ENCODE assay signal across 10 cellular contexts in genomic region chr14:61512026-61512425, GRCh38.
A peak's percentile ranks its signal among the peaks of the same experiment; 100 is the strongest.
DNase-seq lines count a peak whose midpoint lies in the region; ATAC-seq and TF ChIP-seq lines count a peak whose summit lies in the region.
"Had no signal": no experiment of that assay in that cellular context is flagged by ENCODE, and none has a peak within 500 bp of the region (broad histone marks: within the 10 kb centered on the region; RNA-seq: fewer than 3 reads in every experiment).

No MANE protein-coding gene starts in this region.

- H3K27me3 Mint-ChIP-seq in activated CD4-positive, alpha-beta T cell treated with anti-CD3 and anti-CD28 coated beads for 36 hours: no peaks in the 10 kb centered on the region
- no peaks in the 10 kb centered on the region for H3K27me3 Mint-ChIP-seq in activated CD8-positive, alpha-beta T cell treated with anti-CD3 and anti-CD28 coated beads for 36 hours
- H3K27me3 Mint-ChIP-seq in stimulated activated memory B cell treated with anti-CD40 and anti-IgM and Interleukin-4, amounts not matched to agents 10 μg/mL and 1 μg/mL and 100 μg/mL, for 72 hours: no peaks in the 10 kb centered on the region

- CTCF ChIA-PET in activated CD4-positive, alpha-beta T cell treated with anti-CD3 and anti-CD28 coated beads for 36 hours (lab: Charles Lee): interaction anchor here (0.9 to 5.0 kb wide), 10 partner anchors 8 to 183 kb away, joined by 3 to 32 read pairs (median 4); partner anchors contain the start of gene HIF1A
- CTCF ChIA-PET in activated CD8-positive, alpha-beta T cell treated with anti-CD3 and anti-CD28 coated beads for 36 hours (lab: Charles Lee): interaction anchor here (1.0 to 5.0 kb wide), 9 partner anchors 8 to 325 kb away, joined by 3 to 39 read pairs (median 3); no protein-coding TSS in a partner anchor

- H3K4me1 Mint-ChIP-seq in activated CD4-positive, alpha-beta T cell treated with anti-CD3 and anti-CD28 coated beads for 36 hours: peaks cover 94% of the 10 kb centered on the region
- peaks cover 94% of the 10 kb centered on the region for H3K4me1 Mint-ChIP-seq in activated CD8-positive, alpha-beta T cell treated with anti-CD3 and anti-CD28 coated beads for 36 hours (ENCODE audit: low read depth)
- H3K4me1 Mint-ChIP-seq in stimulated activated memory B cell treated with anti-CD40 and anti-IgM and Interleukin-4, amounts not matched to agents 10 μg/mL and 1 μg/mL and 100 μg/mL, for 72 hours: peaks cover 38% of the 10 kb centered on the region

- H3K27ac Mint-ChIP-seq in activated CD4-positive, alpha-beta T cell treated with anti-CD3 and anti-CD28 coated beads for 36 hours: peak overlapping the region; percentile 97
- H3K27ac Mint-ChIP-seq in activated CD8-positive, alpha-beta T cell treated with anti-CD3 and anti-CD28 coated beads for 36 hours: peak overlapping the region; percentile 93
- H3K27ac Mint-ChIP-seq in stimulated activated memory B cell treated with anti-CD40 and anti-IgM and Interleukin-4, amounts not matched to agents 10 μg/mL and 1 μg/mL and 100 μg/mL, for 72 hours: peak overlapping the region; percentile 41

- DNase-seq in activated CD4-positive, alpha-beta T cell treated with anti-CD3 and anti-CD28 coated beads for 36 hours: peak; percentile 44
- DNase-seq in activated CD4-positive, alpha-beta T cell treated with anti-CD3 and anti-CD28 coated beads, Interleukin-2, amount 50 U/mL, for 1 hour: no peak
- no peak for DNase-seq in activated CD8-positive, alpha-beta T cell treated with anti-CD3 and anti-CD28 coated beads for 36 hours
- peak; percentile 67 for DNase-seq in fibroblast of villous mesenchyme (ENCODE audit: low read depth)
- no peak for DNase-seq in ecto neural progenitor cell (ENCODE audit: low spot score)
- DNase-seq in NCI-H2107 (lab: John Stamatoyannopoulos, UW): no peak
- DNase-seq: hypothalamus, NCI-H774 had no signal

- H3K36me3 Mint-ChIP-seq in activated CD4-positive, alpha-beta T cell treated with anti-CD3 and anti-CD28 coated beads for 36 hours (ENCODE audit: low read depth): peaks cover 55% of the 10 kb centered on the region
- H3K36me3 Mint-ChIP-seq in activated CD8-positive, alpha-beta T cell treated with anti-CD3 and anti-CD28 coated beads for 36 hours (ENCODE audit: low read depth): peaks cover 78% of the 10 kb centered on the region
- H3K36me3 Mint-ChIP-seq in stimulated activated memory B cell treated with anti-CD40 and anti-IgM and Interleukin-4, amounts not matched to agents 10 μg/mL and 1 μg/mL and 100 μg/mL, for 72 hours: no peaks in the 10 kb centered on the region

- H3K4me3 Mint-ChIP-seq in activated CD4-positive, alpha-beta T cell treated with anti-CD3 and anti-CD28 coated beads for 36 hours: peak overlapping the region; percentile 54
- H3K4me3 Mint-ChIP-seq in activated CD8-positive, alpha-beta T cell treated with anti-CD3 and anti-CD28 coated beads for 36 hours: peak overlapping the region; percentile 52
- no peak overlapping the region for H3K4me3 Mint-ChIP-seq in stimulated activated memory B cell treated with anti-CD40 and anti-IgM and Interleukin-4, amounts not matched to agents 10 μg/mL and 1 μg/mL and 100 μg/mL, for 72 hours

- peak; percentile 59 for ATAC-seq in activated CD4-positive, alpha-beta T cell treated with anti-CD3 and anti-CD28 coated beads for 36 hours
- peak; percentile 50 for ATAC-seq in activated CD8-positive, alpha-beta T cell treated with anti-CD3 and anti-CD28 coated beads for 36 hours
- no peak for ATAC-seq in stimulated activated memory B cell treated with anti-CD40 and anti-IgM and Interleukin-4, amounts not matched to agents 10 μg/mL and 1 μg/mL and 100 μg/mL, for 72 hours
- no peak for ATAC-seq in HG03095 (IDR thresholded peaks at IDR 0.05; ENCODE audit: unreplicated experiment)

- peaks cover 4% of the 10 kb centered on the region for H3K9me3 Mint-ChIP-seq in activated CD4-positive, alpha-beta T cell treated with anti-CD3 and anti-CD28 coated beads for 36 hours (ENCODE audit: low read depth)
- H3K9me3 Mint-ChIP-seq in activated CD8-positive, alpha-beta T cell treated with anti-CD3 and anti-CD28 coated beads for 36 hours: no peaks in the 10 kb centered on the region
- H3K9me3 Mint-ChIP-seq in stimulated activated memory B cell treated with anti-CD40 and anti-IgM and Interleukin-4, amounts not matched to agents 10 μg/mL and 1 μg/mL and 100 μg/mL, for 72 hours: no peaks in the 10 kb centered on the region

- intact Hi-C loops in activated CD4-positive, alpha-beta T cell treated with anti-CD3 and anti-CD28 coated beads for 36 hours (cut with DNase I, micrococcal nuclease): no loop called here
- intact Hi-C loops in activated CD8-positive, alpha-beta T cell treated with anti-CD3 and anti-CD28 coated beads for 36 hours (cut with micrococcal nuclease): no loop called here

- H3K4me3 ChIP-seq in fibroblast of villous mesenchyme (ENCODE audit: low read depth, low read length): no peak overlapping the region

- POLR2A ChIA-PET in activated CD4-positive, alpha-beta T cell treated with anti-CD3 and anti-CD28 coated beads for 36 hours (lab: Charles Lee): interaction anchor here (0.8 to 3.9 kb wide), 9 partner anchors 9 to 325 kb away, joined by 3 to 23 read pairs (median 5); no protein-coding TSS in a partner anchor
- POLR2A ChIA-PET in activated CD8-positive, alpha-beta T cell treated with anti-CD3 and anti-CD28 coated beads for 36 hours (lab: Charles Lee): interaction anchor here (0.6 to 3.4 kb wide), 11 partner anchors 8 to 268 kb away, joined by 3 to 23 read pairs (median 4); no protein-coding TSS in a partner anchor

- no peak for TF ChIP-seq CTCF in activated CD8-positive, alpha-beta T cell treated with anti-CD3 and anti-CD28 coated beads for 36 hours (IDR thresholded peaks at IDR 0.05)
- TF ChIP-seq CTCF in fibroblast of villous mesenchyme (IDR thresholded peaks at IDR 0.05; ENCODE audit: insufficient read depth, low read depth, low read length): no peak

Comparison
In these comparisons a context has a peak if more than half of its experiments do, and no peak if none do; other contexts are left out.
1. DNase-seq: peak in activated CD4-positive, alpha-beta T cell treated with anti-CD3 and anti-CD28 coated beads for 36 hours (single experiment) and fibroblast of villous mesenchyme (single experiment); none in activated CD4-positive, alpha-beta T cell treated with anti-CD3 and anti-CD28 coated beads, Interleukin-2, amount 50 U/mL, for 1 hour (single experiment), activated CD8-positive, alpha-beta T cell treated with anti-CD3 and anti-CD28 coated beads for 36 hours (single experiment), ecto neural progenitor cell (single experiment) and NCI-H2107 (single experiment).
2. ATAC-seq: peak in activated CD4-positive, alpha-beta T cell treated with anti-CD3 and anti-CD28 coated beads for 36 hours (single experiment) and activated CD8-positive, alpha-beta T cell treated with anti-CD3 and anti-CD28 coated beads for 36 hours (single experiment); none in stimulated activated memory B cell treated with anti-CD40 and anti-IgM and Interleukin-4, amounts not matched to agents 10 μg/mL and 1 μg/mL and 100 μg/mL, for 72 hours (single experiment) and HG03095 (single experiment).
3. H3K27ac Mint-ChIP-seq: peak in every context shown above with its lines; median percentile 97 in activated CD4-positive, alpha-beta T cell treated with anti-CD3 and anti-CD28 coated beads for 36 hours; 93 in activated CD8-positive, alpha-beta T cell treated with anti-CD3 and anti-CD28 coated beads for 36 hours; 41 in stimulated activated memory B cell treated with anti-CD40 and anti-IgM and Interleukin-4, amounts not matched to agents 10 μg/mL and 1 μg/mL and 100 μg/mL, for 72 hours.